Comparison of ENCODE assay signal across 12 cellular contexts in the genomic region with DNA sequence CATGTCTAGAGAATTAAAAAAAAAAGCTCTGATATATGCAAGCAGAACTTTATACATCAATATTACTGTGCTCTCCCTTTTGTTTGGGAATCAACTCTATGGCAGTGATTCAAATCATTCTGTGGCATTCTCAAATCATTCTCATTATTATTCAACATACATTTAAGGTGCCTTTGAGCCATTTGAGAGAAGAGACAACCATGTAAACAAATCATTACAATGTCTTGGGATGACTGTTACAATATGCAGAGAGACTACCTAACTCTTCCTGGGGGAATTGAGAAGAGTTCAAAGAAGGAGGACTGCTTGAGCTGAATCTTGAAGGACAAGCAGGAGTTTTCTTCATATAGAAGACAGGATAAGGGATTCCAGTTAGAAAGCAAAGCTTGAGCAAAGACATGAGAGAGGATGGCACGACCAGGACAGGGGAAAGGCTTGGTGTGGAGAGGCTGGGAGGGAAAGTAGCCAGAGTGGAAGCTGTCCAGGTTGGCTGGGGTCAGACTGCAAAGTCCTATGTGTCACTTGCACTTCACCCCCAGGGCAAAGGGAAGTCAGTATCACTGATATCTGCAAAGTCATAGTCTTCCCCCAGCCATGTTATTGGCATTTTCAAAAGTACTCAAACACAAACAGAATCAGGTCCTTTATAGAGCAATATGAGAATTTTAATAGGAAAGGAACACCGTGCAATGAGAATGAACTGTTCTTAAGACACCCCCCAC. TPM values are rescaled to one million over a fixed set of nuclear protein-coding genes. Genes with fewer than 3 reads are reported as not detected.
A peak's percentile ranks its signal among the peaks of the same experiment; 100 is the strongest.
DNase-seq lines count a peak whose midpoint lies in the region; ATAC-seq lines count a peak whose summit lies in the region.
"Had no signal": no experiment of that assay in that cellular context is flagged by ENCODE, and none has a peak within 500 bp of the region (broad histone marks: within the 10 kb centered on the region; RNA-seq: fewer than 3 reads in every experiment).

No MANE protein-coding gene starts in this region.

- no peak overlapping the region for H3K4me3 Mint-ChIP-seq in activated CD4-positive, alpha-beta memory T cell treated with anti-CD3 and anti-CD28 coated beads, Interleukin-2, amount 10 ng/mL, durations not matched to agents 7 days and 5 days
- no peak overlapping the region for H3K4me3 Mint-ChIP-seq in activated CD4-positive, alpha-beta memory T cell treated with anti-CD3 and anti-CD28 coated beads for 36 hours
- H3K4me3 Mint-ChIP-seq: naive thymus-derived CD8-positive, alpha-beta T cell had no signal

- H3K36me3 ChIP-seq in skeletal muscle satellite cell (ENCODE audit: insufficient read depth, low read length), result peaks cover 86% of the 10 kb centered on the region

- ATAC-seq in HG03097 (IDR thresholded peaks at IDR 0.05; ENCODE audit: low FRiP score, unreplicated experiment) (peak; percentile 51), HG02970 (IDR thresholded peaks at IDR 0.05; ENCODE audit: low FRiP score, unreplicated experiment) (no peak)
- ATAC-seq: naive thymus-derived CD8-positive, alpha-beta T cell had no signal

- H3K4me2 ChIP-seq in skeletal muscle satellite cell (ENCODE audit: low read length), result peak overlapping the region; percentile 53

- H3K9me3 ChIP-seq in skeletal muscle satellite cell (replicated peaks; ENCODE audit: low read length), result no peaks in the 10 kb centered on the region
- H3K9me3 ChIP-seq: testis had no signal

- H3K36me3 Mint-ChIP-seq in activated CD4-positive, alpha-beta memory T cell treated with anti-CD3 and anti-CD28 coated beads, Interleukin-2, amount 10 ng/mL, durations not matched to agents 7 days and 5 days (ENCODE audit: low read depth), result peaks cover 64% of the 10 kb centered on the region
- peaks cover 42% of the 10 kb centered on the region for H3K36me3 Mint-ChIP-seq in activated CD4-positive, alpha-beta memory T cell treated with anti-CD3 and anti-CD28 coated beads for 36 hours

- peak overlapping the region; percentile 5 for H3K9ac ChIP-seq in skeletal muscle satellite cell (ENCODE audit: low read depth, low read length)

- peak overlapping the region; percentile 28 for H3K27ac Mint-ChIP-seq in activated CD4-positive, alpha-beta memory T cell treated with anti-CD3 and anti-CD28 coated beads, Interleukin-2, amount 10 ng/mL, durations not matched to agents 7 days and 5 days
- H3K27ac Mint-ChIP-seq in activated CD4-positive, alpha-beta memory T cell treated with anti-CD3 and anti-CD28 coated beads for 36 hours, result no peak overlapping the region
- H3K27ac Mint-ChIP-seq: naive thymus-derived CD8-positive, alpha-beta T cell had no signal

- intact Hi-C loops in activated CD4-positive, alpha-beta memory T cell treated with anti-CD3 and anti-CD28 coated beads for 36 hours (cut with micrococcal nuclease), result loop anchor here (1.0 kb wide), 1 partner anchor 8 kb away; no protein-coding TSS in a partner anchor

- H3K4me1 ChIP-seq in skeletal muscle satellite cell (ENCODE audit: control insufficient read depth, insufficient read depth, low read length), result peaks cover 26% of the 10 kb centered on the region
- H3K4me1 ChIP-seq: testis had no signal

- POLR2A ChIA-PET in activated CD4-positive, alpha-beta memory T cell treated with anti-CD3 and anti-CD28 coated beads, Interleukin-2, amount 10 ng/mL, durations not matched to agents 7 days and 5 days (lab: Charles Lee), result interaction anchor here (0.9 to 3.9 kb wide), 2 partner anchors 8 to 14 kb away, joined by 3 to 15 read pairs; partner anchors contain the start of gene SEC24D
- POLR2A ChIA-PET in activated CD4-positive, alpha-beta memory T cell treated with anti-CD3 and anti-CD28 coated beads for 36 hours (lab: Charles Lee), result interaction anchor here (1.0 to 1.5 kb wide), 2 partner anchors 8 to 13 kb away, joined by 3 to 4 read pairs; no protein-coding TSS in a partner anchor

- no peaks in the 10 kb centered on the region for H3K27me3 Mint-ChIP-seq in activated CD4-positive, alpha-beta memory T cell treated with anti-CD3 and anti-CD28 coated beads, Interleukin-2, amount 10 ng/mL, durations not matched to agents 7 days and 5 days
- H3K27me3 Mint-ChIP-seq in activated CD4-positive, alpha-beta memory T cell treated with anti-CD3 and anti-CD28 coated beads for 36 hours, result no peaks in the 10 kb centered on the region
- H3K27me3 Mint-ChIP-seq: naive thymus-derived CD8-positive, alpha-beta T cell had no signal

- CTCF ChIA-PET in activated CD4-positive, alpha-beta memory T cell treated with anti-CD3 and anti-CD28 coated beads, Interleukin-2, amount 10 ng/mL, durations not matched to agents 7 days and 5 days (lab: Charles Lee), result interaction anchor here (0.5 to 1.0 kb wide), 2 partner anchors 38 to 529 kb away, joined by 3 read pairs; no protein-coding TSS in a partner anchor
- CTCF ChIA-PET in activated CD4-positive, alpha-beta memory T cell treated with anti-CD3 and anti-CD28 coated beads for 36 hours (lab: Charles Lee), result interaction anchor here (1.7 kb wide), 1 partner anchor 55 kb away, joined by 3 read pairs; no protein-coding TSS in a partner anchor

- no peaks in the 10 kb centered on the region for H3K9me3 Mint-ChIP-seq in activated CD4-positive, alpha-beta memory T cell treated with anti-CD3 and anti-CD28 coated beads, Interleukin-2, amount 10 ng/mL, durations not matched to agents 7 days and 5 days
- no peaks in the 10 kb centered on the region for H3K9me3 Mint-ChIP-seq in activated CD4-positive, alpha-beta memory T cell treated with anti-CD3 and anti-CD28 coated beads for 36 hours
- H3K9me3 Mint-ChIP-seq: naive thymus-derived CD8-positive, alpha-beta T cell had no signal

- H3K4me1 Mint-ChIP-seq in activated CD4-positive, alpha-beta memory T cell treated with anti-CD3 and anti-CD28 coated beads, Interleukin-2, amount 10 ng/mL, durations not matched to agents 7 days and 5 days, result peaks cover 44% of the 10 kb centered on the region
- H3K4me1 Mint-ChIP-seq in activated CD4-positive, alpha-beta memory T cell treated with anti-CD3 and anti-CD28 coated beads for 36 hours (ENCODE audit: low read depth), result peaks cover 38% of the 10 kb centered on the region

- no peak overlapping the region for H3K4me3 ChIP-seq in skeletal muscle satellite cell (ENCODE audit: low read length)
- H3K4me3 ChIP-seq: dorsolateral prefrontal cortex, testis had no signal

- H3K27me3 ChIP-seq in skeletal muscle satellite cell (ENCODE audit: control insufficient read depth, insufficient read depth, low read length), result no peaks in the 10 kb centered on the region
- H3K27me3 ChIP-seq: dorsolateral prefrontal cortex, testis had no signal

- DNase-seq in activated CD4-positive, alpha-beta memory T cell treated with anti-CD3 and anti-CD28 coated beads, Interleukin-2, amount 10 ng/mL, durations not matched to agents 7 days and 5 days, result no peak
- DNase-seq in activated CD4-positive, alpha-beta memory T cell treated with anti-CD3 and anti-CD28 coated beads for 36 hours, result no peak
- DNase-seq in cerebellar cortex (ENCODE audit: low spot score) (peak; percentile 29), SIG-M5 treated with dmso at 0.1 percent for 504 hours (lab: John Stamatoyannopoulos, UW; ENCODE audit: unreplicated experiment) (no peak)
- DNase-seq in activated CD4-positive, CD25-positive, alpha-beta regulatory T cell (lab: John Stamatoyannopoulos, UW), result no peak
- DNase-seq: activated naive CD4-positive, alpha-beta T cell treated with Interleukin-2 at 50 U/mL for 16 hours; dorsolateral prefrontal cortex; naive thymus-derived CD8-positive, alpha-beta T cell; testis had no signal

RNA-seq across cellular contexts. Expression of gene SEC24D, which starts 9.0 kb away (rescaled TPM):
- 10 to 100 TPM; 59.9 to 62.8 TPM for total RNA-seq in activated CD4-positive, alpha-beta memory T cell treated with anti-CD3 and anti-CD28 coated beads, Interleukin-2, amount 10 ng/mL, durations not matched to agents 7 days and 5 days
- 10 to 100 TPM; 36.2 to 41.0 TPM for total RNA-seq in activated CD4-positive, alpha-beta memory T cell treated with anti-CD3 and anti-CD28 coated beads for 36 hours
- 76.6 and 81.7 TPM in 2 replicates for total RNA-seq in skeletal muscle satellite cell (2012; rRNA removed)
